Comparison of ENCODE assay signal across 8 cellular contexts in genomic region chr11:77082838-77083552, GRCh38. TPM values are rescaled to one million over a fixed set of nuclear protein-coding genes. Genes with fewer than 3 reads are reported as not detected.
DNase-seq lines count a peak whose midpoint lies in the region; ATAC-seq and TF ChIP-seq lines count a peak whose summit lies in the region.

No MANE protein-coding gene starts in this region.

- peaks cover 28% of the 10 kb centered on the region for H3K4me1 ChIP-seq in adipocyte (ENCODE audit: control insufficient read depth, insufficient read depth, low read length)
- peaks cover 6% of the 10 kb centered on the region for H3K4me1 ChIP-seq in thymus (ENCODE audit: control insufficient read depth, insufficient read depth, low read length)

- peak overlapping the region; percentile 59 for H3K9ac ChIP-seq in adipocyte (ENCODE audit: low read length)

- DNase-seq in adipocyte (ENCODE audit: low read depth) (no peak), lung microvascular endothelial cell (ENCODE audit: low read depth in 2 of 2) (peak; percentile 19 to 74), HK-2 (ENCODE audit: unreplicated experiment) (no peak), erythroblast (lab: John Stamatoyannopoulos, UW) (no peak), NCI-H2227 treated with DMSO at 0.1 percent for 48 hours (lab: John Stamatoyannopoulos, UW) (no peak)

- H3K9me3 ChIP-seq in adipocyte (ENCODE audit: control insufficient read depth, low read length) (peaks cover 6% of the 10 kb centered on the region), thymus (ENCODE audit: control insufficient read depth) (no peaks in the 10 kb centered on the region)

- no peak overlapping the region for H3K4me3 ChIP-seq in adipocyte (ENCODE audit: low read length)
- H3K4me3 ChIP-seq in thymus (ENCODE audit: low read length), result no peak overlapping the region

- H3K36me3 ChIP-seq in adipocyte (ENCODE audit: control insufficient read depth, insufficient read depth, low read length, severe bottlenecking), result peaks cover 10% of the 10 kb centered on the region
- no peaks in the 10 kb centered on the region for H3K36me3 ChIP-seq in thymus (ENCODE audit: control insufficient read depth, insufficient read depth)

- peak overlapping the region; percentile 55 for H3K27ac ChIP-seq in thymus (ENCODE audit: low read depth)

- no peak for TF ChIP-seq POLR2A in erythroblast (IDR thresholded peaks at IDR 0.05; ENCODE audit: low read length)

- ATAC-seq in GM19328 (IDR thresholded peaks at IDR 0.05; ENCODE audit: unreplicated experiment), result no peak

- 67% methylated on average over 14 of the region's 14 CpGs for WGBS in thymus

- H3K27me3 ChIP-seq in adipocyte (replicated peaks; ENCODE audit: control insufficient read depth, insufficient read depth, low read length), result no peaks in the 10 kb centered on the region
- H3K27me3 ChIP-seq in thymus (ENCODE audit: control insufficient read depth, insufficient read depth), result no peaks in the 10 kb centered on the region

TF ChIP-seq in PFSK-1, 5 proteins besides CTCF, POLR2A, EP300 and RAD21:
- TF ChIP-seq REST (IDR thresholded peaks at IDR 0.05; ENCODE audit: insufficient read depth in 1 of 2, low read depth in 2 of 2, low read length in 2 of 2) (no peak), FOXP2 (optimal IDR thresholded peaks at IDR 0.05; ENCODE audit: borderline replicate concordance, extremely low read depth, extremely low read length, insufficient read depth) (peak; percentile 17), TAF1 (IDR thresholded peaks at IDR 0.05; ENCODE audit: borderline replicate concordance, insufficient read depth, low read length) (peak; percentile 49; the same call in 1 of the 2 replicates), SIN3A (IDR thresholded peaks at IDR 0.05; ENCODE audit: borderline replicate concordance, insufficient read depth, low read length) (no peak), POLR2AphosphoS5 (IDR thresholded peaks at IDR 0.05; ENCODE audit: low read depth, low read length) (peak; percentile 67; the same call in 1 of the 2 replicates)

RNA-seq across cellular contexts. Expression of gene CAPN5, which starts 16.2 kb away (rescaled TPM):
- 22.6 TPM for polyA plus RNA-seq in PFSK-1 (2012; ENCODE audit: insufficient read length, low read depth)
- total RNA-seq in lung microvascular endothelial cell, result 1.8 and 3.3 TPM in 2 replicates
- polyA plus RNA-seq in thymus, result 3.0 TPM

RNA-seq across cellular contexts. Expression of gene OMP, which starts 19.6 kb away (rescaled TPM):
- not detected for polyA plus RNA-seq in PFSK-1 (2012; ENCODE audit: insufficient read length, low read depth)
- not detected in 2 replicates for total RNA-seq in lung microvascular endothelial cell
- not detected for polyA plus RNA-seq in thymus

RNA-seq across cellular contexts. Expression of gene MYO7A, which starts 45.1 kb away (rescaled TPM):
- 0.89 TPM for polyA plus RNA-seq in PFSK-1 (2012; ENCODE audit: insufficient read length, low read depth)
- total RNA-seq in lung microvascular endothelial cell, result 4.6 and 4.8 TPM in 2 replicates
- 7.6 TPM for polyA plus RNA-seq in thymus

RNA-seq across cellular contexts. Expression of gene B3GNT6, which starts 48.8 kb away (rescaled TPM):
- not detected for polyA plus RNA-seq in PFSK-1 (2012; ENCODE audit: insufficient read length, low read depth)
- total RNA-seq in lung microvascular endothelial cell, result not detected in 2 replicates
- not detected for polyA plus RNA-seq in thymus

Comparison
In these comparisons a context has a peak if more than half of its experiments do, and no peak if none do; other contexts are left out.
1. DNase-seq: peak in lung microvascular endothelial cell (2 of 2); none in adipocyte (single experiment), HK-2 (single experiment), erythroblast (0 of 2) and NCI-H2227 treated with DMSO at 0.1 percent for 48 hours (single experiment).